Comparison of ENCODE assay signal across 6 cellular contexts in genomic region chr1:45877264-45877663, GRCh38.
"Had no signal": no experiment of that assay in that cellular context is flagged by ENCODE, and none has a peak within 500 bp of the region (broad histone marks: within the 10 kb centered on the region; RNA-seq: fewer than 3 reads in every experiment).

No MANE protein-coding gene starts in this region.

- ATAC-seq: GM23338 had no signal

- H3K4me3 ChIP-seq: GM23338 had no signal

- DNase-seq: H9, HCEC 1CT, HFFc6, IMR-90 had no signal

- H3K27ac ChIP-seq: HL-60 had no signal
